In the genomic region with DNA sequence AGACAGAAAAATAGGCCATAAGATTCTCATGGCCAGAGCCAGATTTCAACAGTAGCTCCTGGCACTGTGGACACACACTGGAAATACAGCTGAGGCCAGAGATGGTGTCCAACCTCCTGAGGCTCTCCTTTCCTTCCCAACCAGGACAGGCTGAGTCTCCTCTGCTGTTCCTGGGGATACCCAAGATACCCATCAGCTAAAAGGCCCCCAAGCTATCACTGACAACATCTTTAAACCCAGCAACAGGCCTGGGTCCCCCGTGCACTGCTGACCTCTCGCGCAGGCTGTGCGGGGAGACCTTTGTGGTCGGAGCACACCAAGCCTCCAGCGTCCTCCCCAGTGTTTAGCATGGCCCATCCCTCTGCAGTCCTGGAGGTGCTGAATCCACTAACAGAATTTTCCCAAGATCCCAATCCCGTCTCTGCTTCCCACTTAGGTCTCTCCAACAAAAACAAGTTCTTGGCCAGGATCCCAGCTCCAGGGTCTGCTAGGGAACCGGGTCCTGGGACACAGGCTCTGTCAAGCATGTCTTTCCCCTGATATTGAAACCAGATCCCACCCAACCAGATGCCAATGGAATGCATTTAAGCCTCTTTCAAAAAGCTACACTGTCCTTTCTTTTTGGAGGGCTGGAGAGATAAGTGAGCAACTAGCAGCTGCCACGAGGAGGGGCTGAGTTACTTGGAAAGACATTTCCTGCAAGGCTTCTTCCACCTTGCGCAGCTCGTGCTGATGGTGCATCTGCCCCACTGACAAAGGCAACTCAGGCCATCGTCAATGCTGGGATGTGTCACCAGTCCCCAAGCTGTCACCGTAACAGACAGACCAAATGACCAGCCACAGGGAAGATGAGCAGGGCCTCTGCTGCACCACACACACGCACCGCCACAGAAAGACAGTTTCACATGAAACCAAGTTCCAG, we compare ENCODE assay signal across 8 cellular contexts.
DNase-seq lines count a peak whose midpoint lies in the region; ATAC-seq and TF ChIP-seq lines count a peak whose summit lies in the region.

No MANE protein-coding gene starts in this region.

- TF ChIP-seq CTCF in endothelial cell (IDR thresholded peaks at IDR 0.05; ENCODE audit: unreplicated experiment) = no peak

- no peaks in the 10 kb centered on the region for H3K9me3 Mint-ChIP-seq in endothelial cell (ENCODE audit: unreplicated experiment)

- H3K27me3 ChIP-seq in ACC112 (ENCODE audit: insufficient read depth, low read length) = no peaks in the 10 kb centered on the region

- peaks cover 6% of the 10 kb centered on the region for H3K36me3 Mint-ChIP-seq in endothelial cell (ENCODE audit: low read depth, unreplicated experiment)

- DNase-seq in cardiac septum (ENCODE audit: low spot score) = peak; percentile 69
- DNase-seq in endothelial cell (ENCODE audit: low spot score) = no peak
- no peak for DNase-seq in left colon
- no peak for DNase-seq in NCI-H2227 (lab: John Stamatoyannopoulos, UW; ENCODE audit: unreplicated experiment)

- peaks cover 97% of the 10 kb centered on the region for H3K79me2 ChIP-seq in ACC112 (ENCODE audit: control insufficient read depth, insufficient read depth, low read length, unreplicated experiment)

- peaks cover 45% of the 10 kb centered on the region for H3K4me1 Mint-ChIP-seq in endothelial cell (ENCODE audit: unreplicated experiment)

- H3K27ac Mint-ChIP-seq in endothelial cell (ENCODE audit: unreplicated experiment) = no peak overlapping the region

- H3K4me3 ChIP-seq in ACC112 (ENCODE audit: low read depth, low read length) = no peak overlapping the region

- intact Hi-C loops in cardiac septum (cut with DNase I) (no loop called here), left colon (cut with DNase I, micrococcal nuclease) (no loop called here)

- peak; percentile 11 for ATAC-seq in GM19438 (IDR thresholded peaks at IDR 0.05; ENCODE audit: low read depth, unreplicated experiment)
- peak; percentile 9 for ATAC-seq in HG03565 (IDR thresholded peaks at IDR 0.05; ENCODE audit: unreplicated experiment)
- no peak for ATAC-seq in HG02970 (IDR thresholded peaks at IDR 0.05; ENCODE audit: low FRiP score, unreplicated experiment)
- ATAC-seq in left colon = no peak

- H3K4me1 ChIP-seq in ACC112 (ENCODE audit: control insufficient read depth, insufficient read depth, low read length, unreplicated experiment) = peaks cover 73% of the 10 kb centered on the region

- no peak overlapping the region for H2AFZ ChIP-seq in ACC112 (ENCODE audit: low read length, unreplicated experiment)

- H3K36me3 ChIP-seq in ACC112 (ENCODE audit: insufficient read depth, low read length) = peaks cover 7% of the 10 kb centered on the region; the same call in 1 of the 2 replicates

- peak overlapping the region; percentile 89 for H3K27ac ChIP-seq in ACC112 (ENCODE audit: low read depth, low read length)

- H3K4me3 Mint-ChIP-seq in endothelial cell (ENCODE audit: unreplicated experiment) = no peak overlapping the region

- peaks cover 9% of the 10 kb centered on the region for H3K27me3 Mint-ChIP-seq in endothelial cell (ENCODE audit: unreplicated experiment)

Comparison
In these comparisons a context has a peak if more than half of its experiments do, and no peak if none do; other contexts are left out.
1. ATAC-seq: peak in GM19438 (single experiment) and HG03565 (single experiment); none in HG02970 (single experiment) and left colon (single experiment).